21 cellular contexts compared by ENCODE assay signal in genomic region chr6:12014873-12015149, GRCh38. TPM values are rescaled to one million over a fixed set of nuclear protein-coding genes. Genes with fewer than 3 reads are reported as not detected.
DNase-seq lines count a peak whose midpoint lies in the region; FAIRE-seq and TF ChIP-seq lines count a peak whose summit lies in the region.
"Had no signal": no experiment of that assay in that cellular context is flagged by ENCODE, and none has a peak within 500 bp of the region (broad histone marks: within the 10 kb centered on the region; RNA-seq: fewer than 3 reads in every experiment).

No MANE protein-coding gene starts in this region.

- no peaks in the 10 kb centered on the region for H4K20me1 ChIP-seq in osteoblast (ENCODE audit: insufficient read depth, low read length)

- H3K27ac ChIP-seq in SJSA1 (peak overlapping the region; percentile 85), epithelial cell of prostate (peak overlapping the region; percentile 97), osteoblast (ENCODE audit: low read depth, low read length) (peak overlapping the region; percentile 88)
- H3K27ac ChIP-seq: 22Rv1, colonic mucosa, Peyer's patch, VCaP had no signal

- no peaks in the 10 kb centered on the region for H3K27me3 Mint-ChIP-seq in T-helper 1 cell treated with Interleukin-12 subunit alpha and Interleukin-12 subunit beta and Interleukin-4 antibody, amounts not matched to agents 30 μg/mL and 1 μg/mL, for 36 hours (ENCODE audit: low read depth)
- H3K27me3 Mint-ChIP-seq: stimulated activated naive B cell treated with anti-CD40 and anti-IgM and Interleukin-4, amounts not matched to agents 10 μg/mL and 1 μg/mL and 100 μg/mL, for 72 hours had no signal

- H3K4me1 ChIP-seq in SJSA1 (replicated peaks), result peaks cover 20% of the 10 kb centered on the region
- H3K4me1 ChIP-seq in osteoblast (ENCODE audit: insufficient read depth, low read length), result peaks cover 17% of the 10 kb centered on the region
- H3K4me1 ChIP-seq: colonic mucosa had no signal

- H3K27me3 ChIP-seq in SJSA1 (replicated peaks), result no peaks in the 10 kb centered on the region
- H3K27me3 ChIP-seq in osteoblast (ENCODE audit: insufficient read depth, low read length), result no peaks in the 10 kb centered on the region
- H3K27me3 ChIP-seq: colonic mucosa, Peyer's patch had no signal

- peak overlapping the region; percentile 3 for H3K27ac Mint-ChIP-seq in T-helper 1 cell treated with Interleukin-12 subunit alpha and Interleukin-12 subunit beta and Interleukin-4 antibody, amounts not matched to agents 30 μg/mL and 1 μg/mL, for 36 hours

- no peak overlapping the region for H2AFZ ChIP-seq in osteoblast (ENCODE audit: low read length)

- no peak overlapping the region for H3K4me2 ChIP-seq in osteoblast (ENCODE audit: insufficient read depth, low read length)

- no peak for TF ChIP-seq CTCF in osteoblast (IDR thresholded peaks at IDR 0.05; ENCODE audit: extremely low read depth, low read depth, low read length)

- H3K9me3 ChIP-seq in SJSA1 (replicated peaks) (no peaks in the 10 kb centered on the region), osteoblast (ENCODE audit: low read depth, low read length) (no peaks in the 10 kb centered on the region)
- H3K9me3 ChIP-seq: colonic mucosa, Peyer's patch had no signal

- peaks cover 50% of the 10 kb centered on the region for H3K36me3 Mint-ChIP-seq in T-helper 1 cell treated with Interleukin-12 subunit alpha and Interleukin-12 subunit beta and Interleukin-4 antibody, amounts not matched to agents 30 μg/mL and 1 μg/mL, for 36 hours (ENCODE audit: low read depth)

- TF ChIP-seq POLR2A in GM12892 (IDR thresholded peaks at IDR 0.05; ENCODE audit: low read depth, low read length), result no peak; the same call in 1 of the 2 replicates

- H3K4me3 ChIP-seq in SJSA1, result no peak overlapping the region
- H3K4me3 ChIP-seq in osteoblast (ENCODE audit: insufficient read depth, low read length), result no peak overlapping the region
- H3K4me3 ChIP-seq: colonic mucosa, Peyer's patch had no signal

- H3K4me1 Mint-ChIP-seq in T-helper 1 cell treated with Interleukin-12 subunit alpha and Interleukin-12 subunit beta and Interleukin-4 antibody, amounts not matched to agents 30 μg/mL and 1 μg/mL, for 36 hours (ENCODE audit: low read depth), result peaks cover 53% of the 10 kb centered on the region

- no peak overlapping the region for H3K4me3 Mint-ChIP-seq in T-helper 1 cell treated with Interleukin-12 subunit alpha and Interleukin-12 subunit beta and Interleukin-4 antibody, amounts not matched to agents 30 μg/mL and 1 μg/mL, for 36 hours
- H3K4me3 Mint-ChIP-seq: stimulated activated naive B cell treated with anti-CD40 and anti-IgM and Interleukin-4, amounts not matched to agents 10 μg/mL and 1 μg/mL and 100 μg/mL, for 72 hours had no signal

- peaks cover 42% of the 10 kb centered on the region for H3K36me3 ChIP-seq in SJSA1
- peaks cover 19% of the 10 kb centered on the region for H3K36me3 ChIP-seq in osteoblast (ENCODE audit: insufficient read depth, low read length)
- H3K36me3 ChIP-seq: colonic mucosa had no signal

- peaks cover 15% of the 10 kb centered on the region for H3K79me2 ChIP-seq in osteoblast (ENCODE audit: insufficient read depth, low read length)

- DNase-seq in T-helper 1 cell, result no peak
- DNase-seq in SJSA1 (ENCODE audit: low read depth in 1 of 2, low spot score in 2 of 2), result no peak
- DNase-seq in epithelial cell of prostate (ENCODE audit: low read depth, low spot score), result no peak
- no peak for DNase-seq in osteoblast (ENCODE audit: insufficient read length, low spot score, missing footprints)
- no peak for DNase-seq in GM12892 (ENCODE audit: insufficient read length)
- no peak for DNase-seq in hypothalamus (lab: John Stamatoyannopoulos, UW)
- DNase-seq in COR-L47 (lab: John Stamatoyannopoulos, UW), result no peak
- DNase-seq: activated effector memory CD4-positive, alpha-beta T cell treated with Interleukin-2 at 50 U/mL for 16 hours; anterior cingulate cortex; C1 segment of cervical spinal cord; colonic mucosa; H7; Kasumi-1; NCI-H1417; NCI-H2171; NCI-H82; Peyer's patch; stimulated activated naive B cell treated with anti-CD40 and anti-IgM and Interleukin-4, amounts not matched to agents 10 μg/mL and 1 μg/mL and 100 μg/mL, for 72 hours had no signal

- H3K9me3 Mint-ChIP-seq in T-helper 1 cell treated with Interleukin-12 subunit alpha and Interleukin-12 subunit beta and Interleukin-4 antibody, amounts not matched to agents 30 μg/mL and 1 μg/mL, for 36 hours, result peaks cover 7% of the 10 kb centered on the region

- no peak for FAIRE-seq in GM12892 (lab: Jason Lieb, UNC)

RNA-seq across cellular contexts. Expression of gene HIVEP1, which starts 2.7 kb away (rescaled TPM):
- total RNA-seq in SJSA1 (2014; rRNA removed; shearing (Covaris generic)), result 15.8 and 16.3 TPM in 2 replicates
- total RNA-seq in osteoblast, result 18.8 and 21.2 TPM in 2 replicates
- polyA plus RNA-seq in GM12892 (2012; ENCODE audit: missing spikeins), result 19.0 TPM
